ENCODE assay signal across 7 cellular contexts in the genomic region with DNA sequence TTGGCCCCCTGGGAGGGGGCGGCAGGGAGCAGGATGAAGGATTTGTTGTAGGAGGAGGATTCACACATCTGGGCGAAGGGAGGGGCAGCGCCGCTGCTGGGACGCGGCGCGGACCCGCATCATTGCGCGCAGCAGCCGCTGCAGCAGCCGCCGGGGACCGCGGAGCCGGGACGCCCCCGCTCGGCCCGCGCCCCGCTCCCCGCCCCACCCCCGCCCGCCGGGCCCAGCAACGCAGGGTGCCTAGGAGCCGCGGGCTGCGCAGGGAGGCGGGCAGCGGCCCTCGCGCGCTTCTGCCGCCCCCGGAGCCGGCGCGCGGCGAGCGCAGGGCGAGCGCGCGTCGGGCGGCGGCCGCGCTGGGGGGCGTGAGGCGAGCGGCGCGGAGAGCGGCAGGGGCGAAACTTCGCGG. TPM values are rescaled to one million over a fixed set of nuclear protein-coding genes. Genes with fewer than 3 reads are reported as not detected.
A peak's percentile ranks its signal among the peaks of the same experiment; 100 is the strongest.
DNase-seq lines count a peak whose midpoint lies in the region; ATAC-seq, FAIRE-seq and TF ChIP-seq lines count a peak whose summit lies in the region.

No MANE protein-coding gene starts in this region.

- DNase-seq in GM19239 (ENCODE audit: insufficient read length, low spot score), result peak; percentile 12
- peak; percentile 17 for DNase-seq in testis
- DNase-seq in NK-92 treated with Interleukin-12 subunit alpha and Interleukin-12 subunit beta, amount 100 ng/mL, for 24 hours (lab: John Stamatoyannopoulos, UW), result no peak
- no peak for DNase-seq in cerebellar cortex (ENCODE audit: low spot score)

- H3K27me3 Mint-ChIP-seq in activated naive CD8-positive, alpha-beta T cell, result peaks cover 30% of the 10 kb centered on the region

- TF ChIP-seq POLR2A in testis (IDR thresholded peaks at IDR 0.05), result no peak

- ATAC-seq in HG02840 (IDR thresholded peaks at IDR 0.05; ENCODE audit: low FRiP score, unreplicated experiment), result peak; percentile 29

- intact Hi-C loops in testis (cut with DNase I; ENCODE audit: low total_unique reads), result no loop called here

- peak overlapping the region; percentile 68 for H3K4me3 ChIP-seq in iPS-20b (ENCODE audit: low read length)
- peak overlapping the region; percentile 47 to 66 for H3K4me3 ChIP-seq in testis

- H3K36me3 Mint-ChIP-seq in activated naive CD8-positive, alpha-beta T cell, result no peaks in the 10 kb centered on the region

- no peak for TF ChIP-seq CTCF in testis (IDR thresholded peaks at IDR 0.05)

- H3K4me1 Mint-ChIP-seq in activated naive CD8-positive, alpha-beta T cell (ENCODE audit: low read depth), result peaks cover 13% of the 10 kb centered on the region

- peak overlapping the region; percentile 78 for H3K4me3 Mint-ChIP-seq in activated naive CD8-positive, alpha-beta T cell

- peak overlapping the region; percentile 29; the same call in 1 of the 2 replicates for H3K9ac ChIP-seq in iPS-20b (ENCODE audit: low read depth, low read length)

- FAIRE-seq in GM19239 (lab: Jason Lieb, UNC), result no peak

- 0% methylated on average over 53 of the region's 62 CpGs; no CpG with 5 or more reads in 1 of the 2 donors for WGBS in testis, 2 donors

- H3K4me1 ChIP-seq in iPS-20b (ENCODE audit: insufficient read depth, low read length) (no peaks in the 10 kb centered on the region), testis (no peaks in the 10 kb centered on the region)

- H3K27ac ChIP-seq in iPS-20b (ENCODE audit: low read length), result no peak overlapping the region
- H3K27ac ChIP-seq in testis, result no peak overlapping the region

- H3K9me3 ChIP-seq in iPS-20b (ENCODE audit: insufficient read depth, low read depth, low read length) (no peaks in the 10 kb centered on the region), testis (no peaks in the 10 kb centered on the region)

- no peak overlapping the region for H3K27ac Mint-ChIP-seq in activated naive CD8-positive, alpha-beta T cell

- H3K9me3 Mint-ChIP-seq in activated naive CD8-positive, alpha-beta T cell (ENCODE audit: low read depth), result no peaks in the 10 kb centered on the region

- H3K27me3 ChIP-seq in iPS-20b (ENCODE audit: insufficient read depth, low read length) (peaks cover 41% of the 10 kb centered on the region), testis (no peaks in the 10 kb centered on the region)

- no peaks in the 10 kb centered on the region for H3K36me3 ChIP-seq in iPS-20b (ENCODE audit: insufficient read depth, low read depth, low read length)
- no peaks in the 10 kb centered on the region for H3K36me3 ChIP-seq in testis (ENCODE audit: low read depth, missing control alignments)

RNA-seq across cellular contexts. Expression of gene NKAIN2, which starts 0.2 kb away (rescaled TPM):
- under 1 TPM; 0.56 to 0.71 TPM for total RNA-seq in testis
- polyA plus RNA-seq in testis (ENCODE audit: insufficient read depth, low read depth, low replicate concordance), result 1.1 TPM

Comparison
In these comparisons a context has a peak if more than half of its experiments do, and no peak if none do; other contexts are left out.
1. DNase-seq: peak in GM19239 (single experiment) and testis (single experiment); none in NK-92 treated with Interleukin-12 subunit alpha and Interleukin-12 subunit beta, amount 100 ng/mL, for 24 hours (single experiment) and cerebellar cortex (single experiment).